Comparison of ENCODE assay signal across 15 cellular contexts in genomic region chr3:128782282-128783146, GRCh38. TPM values are rescaled to one million over a fixed set of nuclear protein-coding genes. Genes with fewer than 3 reads are reported as not detected.
DNase-seq lines count a peak whose midpoint lies in the region; ATAC-seq, FAIRE-seq and TF ChIP-seq lines count a peak whose summit lies in the region.
"Had no signal": no experiment of that assay in that cellular context is flagged by ENCODE, and none has a peak within 500 bp of the region (broad histone marks: within the 10 kb centered on the region; RNA-seq: fewer than 3 reads in every experiment).

No MANE protein-coding gene starts in this region.

- peak overlapping the region; percentile 9 to 83 (median 72) for H3K27ac Mint-ChIP-seq in CD4-positive, CD25-positive, alpha-beta regulatory T cell
- H3K27ac Mint-ChIP-seq in activated naive CD8-positive, alpha-beta T cell = peak overlapping the region; percentile 87
- H3K27ac Mint-ChIP-seq in naive thymus-derived CD4-positive, alpha-beta T cell = peak overlapping the region; percentile 45 to 96 (median 80)
- H3K27ac Mint-ChIP-seq: GM23338; T-helper 1 cell treated with Interleukin-12 subunit alpha and Interleukin-12 subunit beta and Interleukin-4 antibody, amounts not matched to agents 30 μg/mL and 1 μg/mL, for 36 hours had no signal

- no peak for DNase-seq in A549 (ENCODE audit: low read depth in 1 of 2, low spot score in 1 of 2)
- no peak for DNase-seq in CD4-positive, CD25-positive, alpha-beta regulatory T cell
- DNase-seq in naive thymus-derived CD4-positive, alpha-beta T cell = no peak
- no peak for DNase-seq in omental fat pad (ENCODE audit: low spot score)
- DNase-seq in 8988T = no peak
- DNase-seq: hippocampal formation; kidney glomerular epithelial cell; NCI-H1930; stimulated activated CD4-positive, alpha-beta T cell treated with anti-CD3 and anti-CD28 coated beads, Interleukin-4, amount 100 ng/mL, for 1 hour; testis had no signal

- intact Hi-C loops in naive thymus-derived CD4-positive, alpha-beta T cell (cut with micrococcal nuclease) = no loop called here

- no peaks in the 10 kb centered on the region for H3K27me3 Mint-ChIP-seq in CD4-positive, CD25-positive, alpha-beta regulatory T cell
- no peaks in the 10 kb centered on the region for H3K27me3 Mint-ChIP-seq in activated naive CD8-positive, alpha-beta T cell
- no peaks in the 10 kb centered on the region for H3K27me3 Mint-ChIP-seq in naive thymus-derived CD4-positive, alpha-beta T cell

- H3K27me3 ChIP-seq in CD4-positive, CD25-positive, alpha-beta regulatory T cell (ENCODE audit: control insufficient read depth, insufficient read depth, low read length) = no peaks in the 10 kb centered on the region
- H3K27me3 ChIP-seq in naive thymus-derived CD4-positive, alpha-beta T cell (ENCODE audit: control insufficient read depth in 2 of 2, insufficient read depth in 2 of 2, low read length in 2 of 2) = no peaks in the 10 kb centered on the region
- H3K27me3 ChIP-seq: testis had no signal

- WGBS in A549 (ENCODE audit: missing lambda C conversion rate) = 73% methylated on average over 5 of the region's 5 CpGs

- no peaks in the 10 kb centered on the region for H3K36me3 ChIP-seq in CD4-positive, CD25-positive, alpha-beta regulatory T cell (ENCODE audit: control insufficient read depth, insufficient read depth, low read length)
- H3K36me3 ChIP-seq in naive thymus-derived CD4-positive, alpha-beta T cell (ENCODE audit: control insufficient read depth in 2 of 3, insufficient read depth in 3 of 3, low read length in 3 of 3) = no peaks in the 10 kb centered on the region

- ATAC-seq in A549 (no peak), GM19397 (IDR thresholded peaks at IDR 0.05; ENCODE audit: unreplicated experiment) (no peak), omental fat pad (ENCODE audit: low FRiP score) (no peak), GM21390 (IDR thresholded peaks at IDR 0.05; ENCODE audit: unreplicated experiment) (no peak)
- no peak for ATAC-seq in CD4-positive, CD25-positive, alpha-beta regulatory T cell (ENCODE audit: low read depth in 2 of 2)
- ATAC-seq in naive thymus-derived CD4-positive, alpha-beta T cell = no peak
- ATAC-seq: GM23338 had no signal

- no peak for TF ChIP-seq POLR2A in A549 (IDR thresholded peaks at IDR 0.05; ENCODE audit: low read length)

- FAIRE-seq in A549 (lab: Jason Lieb, UNC) = no peak

- H3K36me3 Mint-ChIP-seq in CD4-positive, CD25-positive, alpha-beta regulatory T cell = no peaks in the 10 kb centered on the region
- peaks cover 15% of the 10 kb centered on the region for H3K36me3 Mint-ChIP-seq in activated naive CD8-positive, alpha-beta T cell
- H3K36me3 Mint-ChIP-seq in naive thymus-derived CD4-positive, alpha-beta T cell = peaks cover 0 to 5% (median 0%) of the 10 kb centered on the region in 5 donors

- peaks cover 31 to 94% (median 81%) of the 10 kb centered on the region in 4 donors for H3K4me1 Mint-ChIP-seq in CD4-positive, CD25-positive, alpha-beta regulatory T cell
- peaks cover 90% of the 10 kb centered on the region for H3K4me1 Mint-ChIP-seq in activated naive CD8-positive, alpha-beta T cell (ENCODE audit: low read depth)
- peaks cover 63 to 99% (median 88%) of the 10 kb centered on the region in 7 donors for H3K4me1 Mint-ChIP-seq in naive thymus-derived CD4-positive, alpha-beta T cell

- no peak overlapping the region for H3K27ac ChIP-seq in A549
- no peak overlapping the region for H3K27ac ChIP-seq in CD4-positive, CD25-positive, alpha-beta regulatory T cell (ENCODE audit: insufficient read depth, low read length, poor library complexity, severe bottlenecking)
- no peak overlapping the region for H3K27ac ChIP-seq in naive thymus-derived CD4-positive, alpha-beta T cell (ENCODE audit: low read depth, low read length)
- H3K27ac ChIP-seq: testis had no signal

- no peaks in the 10 kb centered on the region for H3K9me3 ChIP-seq in A549
- no peaks in the 10 kb centered on the region for H3K9me3 ChIP-seq in CD4-positive, CD25-positive, alpha-beta regulatory T cell (ENCODE audit: control insufficient read depth in 2 of 2, low read length in 2 of 2)
- H3K9me3 ChIP-seq in naive thymus-derived CD4-positive, alpha-beta T cell (ENCODE audit: control insufficient read depth in 2 of 3, low read length in 3 of 3) = no peaks in the 10 kb centered on the region
- H3K9me3 ChIP-seq: testis had no signal

- peaks cover 55% of the 10 kb centered on the region for H3K4me1 ChIP-seq in A549
- H3K4me1 ChIP-seq in CD4-positive, CD25-positive, alpha-beta regulatory T cell (ENCODE audit: control insufficient read depth, insufficient read depth, low read length, poor library complexity, severe bottlenecking) = peaks cover 31% of the 10 kb centered on the region
- H3K4me1 ChIP-seq in naive thymus-derived CD4-positive, alpha-beta T cell (ENCODE audit: control insufficient read depth in 2 of 2, insufficient read depth in 2 of 2, low read length in 2 of 2) = peaks cover 11 to 46% of the 10 kb centered on the region in 2 donors

- H3K4me3 Mint-ChIP-seq in CD4-positive, CD25-positive, alpha-beta regulatory T cell = no peak overlapping the region
- no peak overlapping the region for H3K4me3 Mint-ChIP-seq in activated naive CD8-positive, alpha-beta T cell
- H3K4me3 Mint-ChIP-seq in naive thymus-derived CD4-positive, alpha-beta T cell = no peak overlapping the region
- H3K4me3 Mint-ChIP-seq: GM23338; T-helper 1 cell treated with Interleukin-12 subunit alpha and Interleukin-12 subunit beta and Interleukin-4 antibody, amounts not matched to agents 30 μg/mL and 1 μg/mL, for 36 hours had no signal

- H3K9me3 Mint-ChIP-seq in CD4-positive, CD25-positive, alpha-beta regulatory T cell = no peaks in the 10 kb centered on the region
- H3K9me3 Mint-ChIP-seq in activated naive CD8-positive, alpha-beta T cell (ENCODE audit: low read depth) = no peaks in the 10 kb centered on the region
- H3K9me3 Mint-ChIP-seq in naive thymus-derived CD4-positive, alpha-beta T cell = peaks cover 0 to 2% (median 0%) of the 10 kb centered on the region in 11 donors
- H3K9me3 Mint-ChIP-seq: GM23338; T-helper 1 cell treated with Interleukin-12 subunit alpha and Interleukin-12 subunit beta and Interleukin-4 antibody, amounts not matched to agents 30 μg/mL and 1 μg/mL, for 36 hours had no signal

- no peak overlapping the region for H3K4me3 ChIP-seq in A549
- no peak overlapping the region for H3K4me3 ChIP-seq in CD4-positive, CD25-positive, alpha-beta regulatory T cell (ENCODE audit: low read depth, low read length)
- no peak overlapping the region for H3K4me3 ChIP-seq in naive thymus-derived CD4-positive, alpha-beta T cell (ENCODE audit: low read length)
- H3K4me3 ChIP-seq: GM23338, testis had no signal

- TF ChIP-seq CTCF in A549 (IDR thresholded peaks at IDR 0.05) (no peak), omental fat pad (IDR thresholded peaks at IDR 0.05) (no peak)

- no peak for TF ChIP-seq EP300 in A549 (IDR thresholded peaks at IDR 0.05)

- TF ChIP-seq RAD21 in A549 (conservative IDR thresholded peaks at IDR 0.05 in 1 of 2, IDR thresholded peaks at IDR 0.05 in 1 of 2) = no peak

- POLR2A ChIA-PET in A549 (lab: Yijun Ruan, JAX) = no interaction called here
- POLR2A ChIA-PET in naive thymus-derived CD4-positive, alpha-beta T cell (lab: Charles Lee) = interaction anchor here (1.2 kb wide), 1 partner anchor 10 kb away, joined by 3 read pairs; no protein-coding TSS in a partner anchor

- peak overlapping the region; percentile 18; the same call in 1 of the 3 replicates for H3K4me2 ChIP-seq in A549
- H3K4me2 ChIP-seq: GM23338 had no signal

- CTCF ChIA-PET in A549 (lab: Yijun Ruan, JAX) = interaction anchor here (1.2 to 1.5 kb wide), 2 partner anchors 16 to 22 kb away, joined by 3 read pairs; no protein-coding TSS in a partner anchor
- CTCF ChIA-PET in naive thymus-derived CD4-positive, alpha-beta T cell (lab: Charles Lee) = interaction anchor here (0.9 to 3.6 kb wide), 2 partner anchors 13 to 63 kb away, joined by 4 to 18 read pairs; no protein-coding TSS in a partner anchor

TF ChIP-seq in A549, 52 proteins besides CTCF, POLR2A, EP300 and RAD21 (continues in another document):
- TF ChIP-seq TFCP2L1 (CRISPR knock-in tag; IDR thresholded peaks at IDR 0.05) = no peak
- TF ChIP-seq REST (IDR thresholded peaks at IDR 0.05) = no peak
- no peak for TF ChIP-seq CEBPB (IDR thresholded peaks at IDR 0.05)

RNA-seq across cellular contexts. Expression of gene RAB7A, which starts 56.5 kb away (rescaled TPM):
- polyA plus RNA-seq in A549 (2011; rRNA removed) (160 and 191 TPM in 2 replicates), A549 (2017; fragmentation: RNase III; extraction: RNeasy Plus Mini Kit Qiagen cat#74134 plus additional on column Dnase treatment) (124 to 137 TPM (median 126 TPM) in 3 replicates)
- polyA plus RNA-seq in A549 (2012; cell fraction: cytosol; rRNA removed) = 138 and 141 TPM in 2 replicates
- polyA plus RNA-seq in A549 (2012; cell fraction: nucleus; rRNA removed) = 44.2 and 65.1 TPM in 2 replicates
- polyA minus RNA-seq in A549 (2011; rRNA and poly(A)+ RNA removed) = 86.3 and 92.2 TPM in 2 replicates
- 156 TPM for total RNA-seq in CD4-positive, CD25-positive, alpha-beta regulatory T cell
- 100 to 1,000 TPM; 179 to 200 (median 186) TPM for polyA plus RNA-seq in CD4-positive, CD25-positive, alpha-beta regulatory T cell
- 100 to 1,000 TPM; 124 to 249 (median 172) TPM for total RNA-seq in naive thymus-derived CD4-positive, alpha-beta T cell
- polyA plus RNA-seq in naive thymus-derived CD4-positive, alpha-beta T cell = 100 to 1,000 TPM; 176 to 190 TPM
- total RNA-seq in omental fat pad = 100 to 1,000 TPM; 125 to 170 (median 135) TPM
